20 cellular contexts compared by ENCODE assay signal in genomic region chr3:155327430-155327829, GRCh38. TPM values are rescaled to one million over a fixed set of nuclear protein-coding genes. Genes with fewer than 3 reads are reported as not detected.
DNase-seq lines count a peak whose midpoint lies in the region; ATAC-seq, FAIRE-seq and TF ChIP-seq lines count a peak whose summit lies in the region.
"Had no signal": no experiment of that assay in that cellular context is flagged by ENCODE, and none has a peak within 500 bp of the region (broad histone marks: within the 10 kb centered on the region; RNA-seq: fewer than 3 reads in every experiment).

No MANE protein-coding gene starts in this region.

- TF ChIP-seq RAD21 in K562 (CRISPR knock-in tag; conservative IDR thresholded peaks at IDR 0.05 in 1 of 2, IDR thresholded peaks at IDR 0.05 in 1 of 2) = no peak

- no peaks in the 10 kb centered on the region for H3K36me3 Mint-ChIP-seq in neural progenitor cell
- H3K36me3 Mint-ChIP-seq: CD4-positive, CD25-positive, alpha-beta regulatory T cell; CD8-positive, alpha-beta memory T cell had no signal

- TF ChIP-seq CTCF in K562 (IDR thresholded peaks at IDR 0.05 in 2 of 3, conservative IDR thresholded peaks at IDR 0.05 in 1 of 3; ENCODE audit: insufficient read depth in 2 of 3, low read depth in 1 of 3, low read length in 3 of 3) = no peak
- TF ChIP-seq CTCF in neural progenitor cell (IDR thresholded peaks at IDR 0.05) = no peak
- TF ChIP-seq CTCF in lower lobe of right lung (IDR thresholded peaks at IDR 0.05) = no peak

- no peaks in the 10 kb centered on the region for H3K9me1 ChIP-seq in K562 (ENCODE audit: control insufficient read depth, insufficient read depth, low read length)

- H3K4me3 Mint-ChIP-seq in neural progenitor cell = no peak overlapping the region
- H3K4me3 Mint-ChIP-seq: CD4-positive, CD25-positive, alpha-beta regulatory T cell; CD8-positive, alpha-beta memory T cell had no signal

- H3K27ac Mint-ChIP-seq in neural progenitor cell = no peak overlapping the region
- H3K27ac Mint-ChIP-seq: CD4-positive, CD25-positive, alpha-beta regulatory T cell; CD8-positive, alpha-beta memory T cell had no signal

- H3K4me1 Mint-ChIP-seq in neural progenitor cell = no peaks in the 10 kb centered on the region
- H3K4me1 Mint-ChIP-seq: CD4-positive, CD25-positive, alpha-beta regulatory T cell; CD8-positive, alpha-beta memory T cell had no signal

- no TSS peak for BruUV-seq in K562 (replicated peaks; lab: Mats Ljungman, UMichigan)

- H3K27ac ChIP-seq in K562 (ENCODE audit: extremely low read depth, low read depth, low read length) = no peak overlapping the region
- H3K27ac ChIP-seq in neural progenitor cell = no peak overlapping the region
- no peak overlapping the region for H3K27ac ChIP-seq in lower lobe of right lung

- peak overlapping the region in 1 of 2 experiments; percentile 1; a peak in 1 of 4 replicates for H3K9ac ChIP-seq in K562 (ENCODE audit: insufficient read depth in 1 of 2, low read depth in 2 of 2, low read length in 2 of 2)
- H3K9ac ChIP-seq in neural progenitor cell = no peak overlapping the region

- H3K9me3 Mint-ChIP-seq in neural progenitor cell = no peaks in the 10 kb centered on the region
- H3K9me3 Mint-ChIP-seq: CD4-positive, CD25-positive, alpha-beta regulatory T cell; CD8-positive, alpha-beta memory T cell had no signal

- no peak overlapping the region for H3K4me3 ChIP-seq in K562
- H3K4me3 ChIP-seq in neural progenitor cell = no peak overlapping the region
- H3K4me3 ChIP-seq in lower lobe of right lung = no peak overlapping the region
- H3K4me3 ChIP-seq: HAP-1 had no signal

- no peaks in the 10 kb centered on the region for H3K27me3 ChIP-seq in K562 (ENCODE audit: control insufficient read depth in 2 of 2, insufficient read depth in 2 of 2, low read length in 2 of 2)
- no peaks in the 10 kb centered on the region for H3K27me3 ChIP-seq in neural progenitor cell
- no peaks in the 10 kb centered on the region for H3K27me3 ChIP-seq in lower lobe of right lung (ENCODE audit: low read depth)
- H3K27me3 ChIP-seq: BE2C had no signal

- POLR2A ChIA-PET in K562 (lab: Yijun Ruan, JAX) = no interaction called here

- in situ Hi-C loops in K562 (cut with MboI) = no loop called here

- H3K4me1 ChIP-seq in K562 (replicated peaks in 1 of 2; ENCODE audit: control insufficient read depth in 2 of 2, insufficient read depth in 2 of 2, low read length in 2 of 2) (peaks cover 0 to 12% of the 10 kb centered on the region in 2 experiments; a peak in 2 of 5 replicates), neural progenitor cell (peaks cover 11% of the 10 kb centered on the region), lower lobe of right lung (no peaks in the 10 kb centered on the region)
- H3K4me1 ChIP-seq: HAP-1 had no signal

- H3K9me3 ChIP-seq in K562 (replicated peaks; ENCODE audit: control insufficient read depth, insufficient read depth, low read depth, low read length) = no peaks in the 10 kb centered on the region
- no peaks in the 10 kb centered on the region for H3K9me3 ChIP-seq in neural progenitor cell (ENCODE audit: low read depth)
- H3K9me3 ChIP-seq in lower lobe of right lung = no peaks in the 10 kb centered on the region
- H3K9me3 ChIP-seq: BE2C, HAP-1 had no signal

- peak; percentile 79 for FAIRE-seq in K562 (lab: Jason Lieb, UNC)
- FAIRE-seq: A204.1, D721Med, GM12892 had no signal

- peaks cover 2% of the 10 kb centered on the region for H3K27me3 Mint-ChIP-seq in neural progenitor cell (ENCODE audit: insufficient read depth, low read depth)
- H3K27me3 Mint-ChIP-seq: CD4-positive, CD25-positive, alpha-beta regulatory T cell had no signal

- 82% methylated on average over 1 of the region's 1 CpG for WGBS in K562 (ENCODE audit: insufficient coverage, low coverage, missing lambda C conversion rate)

- no peak for TF ChIP-seq POLR2A in K562 (conservative IDR thresholded peaks at IDR 0.05)

- H3F3A ChIP-seq in neural progenitor cell (ENCODE audit: low read depth) = peaks cover under 1% of the 10 kb centered on the region

- H2AFZ ChIP-seq in K562 (ENCODE audit: low read depth, low read length) = peak overlapping the region; percentile 60
- no peak overlapping the region for H2AFZ ChIP-seq in neural progenitor cell (replicated peaks)

- H4K20me1 ChIP-seq in K562 (replicated peaks; ENCODE audit: control insufficient read depth, insufficient read depth, low read length) (no peaks in the 10 kb centered on the region), neural progenitor cell (ENCODE audit: low read depth) (no peaks in the 10 kb centered on the region)

- H3K79me2 ChIP-seq in K562 (ENCODE audit: control insufficient read depth, insufficient read depth, low read length) = no peaks in the 10 kb centered on the region
- no peaks in the 10 kb centered on the region for H3K79me2 ChIP-seq in neural progenitor cell (ENCODE audit: low read depth)

- peak; percentile 53 for ATAC-seq in K562
- no peak for ATAC-seq in lower lobe of right lung
- ATAC-seq in HG03442 (IDR thresholded peaks at IDR 0.05; ENCODE audit: unreplicated experiment) = no peak

- no peak overlapping the region for H3K4me2 ChIP-seq in K562 (ENCODE audit: insufficient read depth, low read length)
- H3K4me2 ChIP-seq in neural progenitor cell = no peak overlapping the region

- CTCF ChIA-PET in K562 (lab: Yijun Ruan, JAX; ENCODE audit: low intra/inter-chr PET ratio) = no interaction called here

- no peaks in the 10 kb centered on the region for H3K36me3 ChIP-seq in K562 (ENCODE audit: control insufficient read depth, insufficient read depth, low read length)
- H3K36me3 ChIP-seq in neural progenitor cell = no peaks in the 10 kb centered on the region
- H3K36me3 ChIP-seq in lower lobe of right lung = no peaks in the 10 kb centered on the region
- H3K36me3 ChIP-seq: BE2C, HAP-1 had no signal

- no peak for TF ChIP-seq EP300 in K562 (IDR thresholded peaks at IDR 0.05; ENCODE audit: low read length)

- intact Hi-C loops in K562 (cut with micrococcal nuclease) (loop anchor here (10.0 kb wide), 1 partner anchor 113 kb away; no protein-coding TSS in a partner anchor), lower lobe of right lung (cut with DNase I) (loop anchor here (10.0 kb wide), 1 partner anchor 563 kb away; no protein-coding TSS in a partner anchor)

- DNase-seq in NCI-H82 (lab: John Stamatoyannopoulos, UW) (peak; percentile 89), K562 (ENCODE audit: extremely low read depth in 1 of 4, low spot score in 3 of 4) (peak in 2 of 4 experiments; percentile 58 to 62), neural progenitor cell (ENCODE audit: low spot score) (peak; percentile 23), lower lobe of right lung (no peak), NCI-H1105 (lab: John Stamatoyannopoulos, UW) (no peak)
- DNase-seq: ACHN; BE2C; C1 segment of cervical spinal cord; CD4-positive, CD25-positive, alpha-beta regulatory T cell; CD8-positive, alpha-beta memory T cell; COR-L47; GDM1 had no signal

TF ChIP-seq in K562, 482 proteins besides CTCF, POLR2A, EP300 and RAD21 (continues in another document):
- TF ChIP-seq TAL1 (IDR thresholded peaks at IDR 0.05) = peak; percentile 33; the same call in 1 of the 2 replicates
- TF ChIP-seq SNIP1 (IDR thresholded peaks at IDR 0.05; ENCODE audit: low read depth) = no peak
- TF ChIP-seq, protein P1, sequence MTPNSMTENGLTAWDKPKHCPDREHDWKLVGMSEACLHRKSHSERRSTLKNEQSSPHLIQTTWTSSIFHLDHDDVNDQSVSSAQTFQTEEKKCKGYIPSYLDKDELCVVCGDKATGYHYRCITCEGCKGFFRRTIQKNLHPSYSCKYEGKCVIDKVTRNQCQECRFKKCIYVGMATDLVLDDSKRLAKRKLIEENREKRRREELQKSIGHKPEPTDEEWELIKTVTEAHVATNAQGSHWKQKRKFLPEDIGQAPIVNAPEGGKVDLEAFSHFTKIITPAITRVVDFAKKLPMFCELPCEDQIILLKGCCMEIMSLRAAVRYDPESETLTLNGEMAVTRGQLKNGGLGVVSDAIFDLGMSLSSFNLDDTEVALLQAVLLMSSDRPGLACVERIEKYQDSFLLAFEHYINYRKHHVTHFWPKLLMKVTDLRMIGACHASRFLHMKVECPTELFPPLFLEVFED (CRISPR knock-in tag; conservative IDR thresholded peaks at IDR 0.05) = no peak
- no peak for TF ChIP-seq CCNT2 (IDR thresholded peaks at IDR 0.05; ENCODE audit: borderline replicate concordance, extremely low read depth, insufficient read length, low read depth, low read length)
- TF ChIP-seq MAFG (tag; conservative IDR thresholded peaks at IDR 0.05) = no peak
- no peak for TF ChIP-seq CREM (IDR thresholded peaks at IDR 0.05; ENCODE audit: low read depth)
- TF ChIP-seq ZBTB7A (IDR thresholded peaks at IDR 0.05; ENCODE audit: borderline replicate concordance, control insufficient read depth, low read depth, low read length) = no peak
- no peak for TF ChIP-seq CBFB (CRISPR knock-in tag; IDR thresholded peaks at IDR 0.05)
- TF ChIP-seq NFATC3 (IDR thresholded peaks at IDR 0.05) = no peak
- TF ChIP-seq ARID1B (IDR thresholded peaks at IDR 0.05) = 0 out of 2 replicates have a peak, but pooled peaks have one; percentile 33
- no peak for TF ChIP-seq STAG1 (CRISPR knock-in tag; IDR thresholded peaks at IDR 0.05; ENCODE audit: borderline replicate concordance)

RNA-seq across cellular contexts. Expression of gene STRIT1, which starts 33.9 kb away (rescaled TPM):
- not detected in 2 replicates for total RNA-seq in K562 (2011; cell fraction: chromatin; rRNA removed; ENCODE audit: low replicate concordance)
- not detected in 2 replicates for total RNA-seq in K562 (2011; cell fraction: nucleolus; rRNA removed)
- total RNA-seq in K562 (2011; cell fraction: nucleoplasm; rRNA removed) = not detected in 2 replicates
- total RNA-seq in K562 (2014; rRNA removed) (not detected in 2 replicates), K562 (2014; rRNA removed; fragmentation: Illumina TruSeq; extraction: Trizol) (not detected in 2 replicates), K562 (2015; rRNA removed; fragmentation: Illumina TruSeq; extraction: Trizol) (not detected in 2 replicates), K562 (2021) (not detected in 2 replicates), neural progenitor cell (ENCODE audit: low replicate concordance) (not detected in 2 replicates), lower lobe of right lung (not detected)
- polyA plus RNA-seq in K562 (2011; rRNA removed) (not detected in 2 replicates), K562 (2014; fragmentation: Illumina TruSeq; extraction: Trizol) (not detected in 2 replicates), K562 (2014; fragmentation: Nextera tagmentation; extraction: Ambion mirVana) (not detected), K562 (2014; rRNA removed) (not detected in 2 replicates)
- not detected in 2 replicates for polyA plus RNA-seq in K562 (2011; cell fraction: cytosol; rRNA removed)
- not detected in 2 replicates for polyA plus RNA-seq in K562 (2011; cell fraction: nucleus; rRNA removed)
- polyA plus RNA-seq in K562 (2012) = not detected in 2 replicates
- not detected in 2 replicates for polyA minus RNA-seq in K562 (2011; rRNA and poly(A)+ RNA removed)
- not detected in 2 replicates for polyA minus RNA-seq in K562 (2011; cell fraction: cytosol; rRNA and poly(A)+ RNA removed)
- polyA minus RNA-seq in K562 (2011; cell fraction: nucleus; rRNA and poly(A)+ RNA removed) = not detected in 2 replicates
- total RNA-seq: CD4-positive, CD25-positive, alpha-beta regulatory T cell; CD8-positive, alpha-beta memory T cell; Daoy; H4; HT-29 had no signal
- polyA plus RNA-seq: CD4-positive, CD25-positive, alpha-beta regulatory T cell; CD8-positive, alpha-beta memory T cell had no signal

Comparison
In these comparisons a context has a peak if more than half of its experiments do, and no peak if none do; other contexts are left out.
1. DNase-seq: peak in NCI-H82 (single experiment) and neural progenitor cell (single experiment); none in lower lobe of right lung (single experiment) and NCI-H1105 (single experiment).